Comparison of ENCODE assay signal across 2 cellular contexts in the genomic region with DNA sequence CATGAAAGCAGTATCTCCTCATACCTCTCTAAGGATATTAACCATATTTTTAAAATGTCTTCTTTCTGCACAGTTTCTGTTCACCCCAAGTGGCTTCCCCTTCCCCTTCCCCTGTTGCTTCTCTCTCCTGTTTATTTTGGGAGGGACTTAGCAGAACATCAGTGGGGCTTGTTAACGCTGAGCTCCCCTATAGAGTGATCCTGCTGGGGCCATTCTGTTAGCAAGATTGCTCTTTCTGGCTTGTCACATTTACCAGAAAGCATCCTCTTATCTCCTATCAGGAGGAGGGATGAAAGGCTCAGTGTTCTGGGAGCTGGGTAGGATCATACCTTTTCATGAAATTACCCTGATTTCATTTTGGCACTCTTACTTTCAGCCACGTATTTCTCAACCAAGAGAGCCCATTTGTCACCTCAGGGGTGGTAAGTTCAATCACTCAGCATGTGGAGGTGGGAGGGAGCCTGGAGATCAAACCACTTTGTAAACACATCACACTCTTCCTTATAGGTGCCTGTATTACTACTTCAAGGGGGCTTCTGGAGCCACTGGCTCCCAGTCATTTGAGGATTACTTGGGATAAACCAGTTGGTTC.
TF ChIP-seq lines count a peak whose summit lies in the region.

No MANE protein-coding gene starts in this region.

TF ChIP-seq in SK-N-SH, 30 proteins besides CTCF, POLR2A, EP300 and RAD21 (continued from another document):
- peak; percentile 47; the same call in 1 of the 2 replicates for TF ChIP-seq GATA2 (CRISPR knock-in tag; IDR thresholded peaks at IDR 0.05)

TF ChIP-seq in SK-N-SH treated with all-trans-retinoic acid at 6 μM for 48 hours, 23 proteins besides CTCF, POLR2A, EP300 and RAD21 (continued from another document):
- no peak for TF ChIP-seq PATZ1 (CRISPR knock-in tag; IDR thresholded peaks at IDR 0.05; ENCODE audit: borderline replicate concordance)
- TF ChIP-seq ZNF565 (CRISPR knock-in tag; conservative IDR thresholded peaks at IDR 0.05; ENCODE audit: low read depth): no peak
- no peak for TF ChIP-seq SNAI2 (CRISPR knock-in tag; IDR thresholded peaks at IDR 0.05)
- no peak for TF ChIP-seq CSRNP3 (CRISPR knock-in tag; IDR thresholded peaks at IDR 0.05)
- no peak for TF ChIP-seq ZFP3 (CRISPR knock-in tag; IDR thresholded peaks at IDR 0.05)
- no peak for TF ChIP-seq ZNF8 (CRISPR knock-in tag; IDR thresholded peaks at IDR 0.05)
- TF ChIP-seq OSR1 (CRISPR knock-in tag; IDR thresholded peaks at IDR 0.05): no peak
- TF ChIP-seq CSDC2 (CRISPR knock-in tag; IDR thresholded peaks at IDR 0.05): no peak
- TF ChIP-seq ESRRG (CRISPR knock-in tag; IDR thresholded peaks at IDR 0.05): no peak
- no peak for TF ChIP-seq GLIS3 (CRISPR knock-in tag; IDR thresholded peaks at IDR 0.05)
TF ChIP-seq in SK-N-SH treated with all-trans-retinoic acid at 6 μM for 48 hours: peak in this region for 0.
